ENCODE assay signal across 22 cellular contexts in genomic region chr1:61709908-61710289, GRCh38.
"Had no signal": no experiment of that assay in that cellular context is flagged by ENCODE, and none has a peak within 500 bp of the region (broad histone marks: within the 10 kb centered on the region; RNA-seq: fewer than 3 reads in every experiment).

No MANE protein-coding gene starts in this region.

- H3K9me3 ChIP-seq: esophagus squamous epithelium, gastroesophageal sphincter, left ventricle myocardium inferior, psoas muscle, testis, tibial nerve, upper lobe of right lung, vagina had no signal

- ATAC-seq: gastroesophageal sphincter; naive thymus-derived CD4-positive, alpha-beta T cell; psoas muscle; sciatic nerve; stimulated activated naive B cell treated with anti-CD40 and anti-IgM and Interleukin-4, amounts not matched to agents 10 μg/mL and 1 μg/mL and 100 μg/mL, for 72 hours; stimulated activated naive CD8-positive, alpha-beta T cell treated with anti-CD3 and anti-CD28 coated beads, Interleukin-15, amount 100 ng/mL, for 72 hours; upper lobe of right lung had no signal

- H3K27ac ChIP-seq: esophagus squamous epithelium, gastroesophageal sphincter, left ventricle myocardium inferior, psoas muscle, testis, tibial nerve, upper lobe of right lung, vagina had no signal

- H3K4me3 Mint-ChIP-seq: naive thymus-derived CD4-positive, alpha-beta T cell; nephron progenitor cell; stimulated activated naive B cell treated with anti-CD40 and anti-IgM and Interleukin-4, amounts not matched to agents 10 μg/mL and 1 μg/mL and 100 μg/mL, for 72 hours; stimulated activated naive CD8-positive, alpha-beta T cell treated with anti-CD3 and anti-CD28 coated beads, Interleukin-15, amount 100 ng/mL, for 72 hours had no signal

- H3K27me3 Mint-ChIP-seq: naive thymus-derived CD4-positive, alpha-beta T cell; stimulated activated naive B cell treated with anti-CD40 and anti-IgM and Interleukin-4, amounts not matched to agents 10 μg/mL and 1 μg/mL and 100 μg/mL, for 72 hours; stimulated activated naive CD8-positive, alpha-beta T cell treated with anti-CD3 and anti-CD28 coated beads, Interleukin-15, amount 100 ng/mL, for 72 hours had no signal

- DNase-seq: dermis blood vessel endothelial cell; esophagus squamous epithelium; foreskin fibroblast; glutamatergic neuron; islet precursor cell; left ventricle myocardium inferior; mesenchymal stem cell; naive thymus-derived CD4-positive, alpha-beta T cell; nephron progenitor cell; psoas muscle; retina; stimulated activated CD4-positive, alpha-beta T cell treated with anti-CD3 and anti-CD28 coated beads, Interleukin-2, amount 100 ng/mL, for 24 hours; stimulated activated CD4-positive, alpha-beta T cell treated with anti-CD3 and anti-CD28 coated beads, Interleukin-4, amount 100 ng/mL, for 4 hours; stimulated activated naive B cell treated with anti-CD40 and anti-IgM and Interleukin-4, amounts not matched to agents 10 μg/mL and 1 μg/mL and 100 μg/mL, for 72 hours; stimulated activated naive CD8-positive, alpha-beta T cell treated with anti-CD3 and anti-CD28 coated beads, Interleukin-15, amount 100 ng/mL, for 72 hours; testis; upper lobe of right lung had no signal

- H3K9me3 Mint-ChIP-seq: naive thymus-derived CD4-positive, alpha-beta T cell; stimulated activated naive B cell treated with anti-CD40 and anti-IgM and Interleukin-4, amounts not matched to agents 10 μg/mL and 1 μg/mL and 100 μg/mL, for 72 hours; stimulated activated naive CD8-positive, alpha-beta T cell treated with anti-CD3 and anti-CD28 coated beads, Interleukin-15, amount 100 ng/mL, for 72 hours had no signal

- H3K27me3 ChIP-seq: esophagus squamous epithelium, gastroesophageal sphincter, testis, tibial nerve, upper lobe of right lung, vagina had no signal

- H3K4me3 ChIP-seq: esophagus squamous epithelium, gastroesophageal sphincter, left ventricle myocardium inferior, lung, psoas muscle, testis, tibial nerve, upper lobe of right lung, vagina had no signal

- H3K4me1 Mint-ChIP-seq: nephron progenitor cell; stimulated activated naive CD8-positive, alpha-beta T cell treated with anti-CD3 and anti-CD28 coated beads, Interleukin-15, amount 100 ng/mL, for 72 hours had no signal

- H3K27ac Mint-ChIP-seq: nephron progenitor cell; stimulated activated naive B cell treated with anti-CD40 and anti-IgM and Interleukin-4, amounts not matched to agents 10 μg/mL and 1 μg/mL and 100 μg/mL, for 72 hours had no signal

- H3K4me1 ChIP-seq: esophagus squamous epithelium, gastroesophageal sphincter, psoas muscle, testis, upper lobe of right lung, vagina had no signal
